1 cellular context compared by ENCODE assay signal in genomic region chr11:126115820-126116319, GRCh38.
TF ChIP-seq lines count a peak whose summit lies in the region.

No MANE protein-coding gene starts in this region.

TF ChIP-seq in HepG2, 621 proteins besides CTCF, POLR2A, EP300 and RAD21 (continued from another document and continues in another):
- TF ChIP-seq, protein P1, sequence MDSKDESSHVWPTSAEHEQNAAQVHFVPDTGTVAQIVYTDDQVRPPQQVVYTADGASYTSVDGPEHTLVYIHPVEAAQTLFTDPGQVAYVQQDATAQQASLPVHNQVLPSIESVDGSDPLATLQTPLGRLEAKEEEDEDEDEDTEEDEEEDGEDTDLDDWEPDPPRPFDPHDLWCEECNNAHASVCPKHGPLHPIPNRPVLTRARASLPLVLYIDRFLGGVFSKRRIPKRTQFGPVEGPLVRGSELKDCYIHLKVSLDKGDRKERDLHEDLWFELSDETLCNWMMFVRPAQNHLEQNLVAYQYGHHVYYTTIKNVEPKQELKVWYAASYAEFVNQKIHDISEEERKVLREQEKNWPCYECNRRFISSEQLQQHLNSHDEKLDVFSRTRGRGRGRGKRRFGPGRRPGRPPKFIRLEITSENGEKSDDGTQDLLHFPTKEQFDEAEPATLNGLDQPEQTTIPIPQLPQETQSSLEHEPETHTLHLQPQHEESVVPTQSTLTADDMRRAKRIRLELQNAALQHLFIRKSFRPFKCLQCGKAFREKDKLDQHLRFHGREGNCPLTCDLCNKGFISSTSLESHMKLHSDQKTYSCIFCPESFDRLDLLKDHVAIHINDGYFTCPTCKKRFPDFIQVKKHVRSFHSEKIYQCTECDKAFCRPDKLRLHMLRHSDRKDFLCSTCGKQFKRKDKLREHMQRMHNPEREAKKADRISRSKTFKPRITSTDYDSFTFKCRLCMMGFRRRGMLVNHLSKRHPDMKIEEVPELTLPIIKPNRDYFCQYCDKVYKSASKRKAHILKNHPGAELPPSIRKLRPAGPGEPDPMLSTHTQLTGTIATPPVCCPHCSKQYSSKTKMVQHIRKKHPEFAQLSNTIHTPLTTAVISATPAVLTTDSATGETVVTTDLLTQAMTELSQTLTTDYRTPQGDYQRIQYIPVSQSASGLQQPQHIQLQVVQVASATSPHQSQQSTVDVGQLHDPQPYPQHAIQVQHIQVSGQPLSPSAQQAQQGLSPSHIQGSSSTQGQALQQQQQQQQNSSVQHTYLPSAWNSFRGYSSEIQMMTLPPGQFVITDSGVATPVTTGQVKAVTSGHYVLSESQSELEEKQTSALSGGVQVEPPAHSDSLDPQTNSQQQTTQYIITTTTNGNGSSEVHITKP (CRISPR knock-in tag; IDR thresholded peaks at IDR 0.05; ENCODE audit: low read depth), result peak; percentile 60; the same call in 1 of the 2 replicates
- TF ChIP-seq, protein P2, sequence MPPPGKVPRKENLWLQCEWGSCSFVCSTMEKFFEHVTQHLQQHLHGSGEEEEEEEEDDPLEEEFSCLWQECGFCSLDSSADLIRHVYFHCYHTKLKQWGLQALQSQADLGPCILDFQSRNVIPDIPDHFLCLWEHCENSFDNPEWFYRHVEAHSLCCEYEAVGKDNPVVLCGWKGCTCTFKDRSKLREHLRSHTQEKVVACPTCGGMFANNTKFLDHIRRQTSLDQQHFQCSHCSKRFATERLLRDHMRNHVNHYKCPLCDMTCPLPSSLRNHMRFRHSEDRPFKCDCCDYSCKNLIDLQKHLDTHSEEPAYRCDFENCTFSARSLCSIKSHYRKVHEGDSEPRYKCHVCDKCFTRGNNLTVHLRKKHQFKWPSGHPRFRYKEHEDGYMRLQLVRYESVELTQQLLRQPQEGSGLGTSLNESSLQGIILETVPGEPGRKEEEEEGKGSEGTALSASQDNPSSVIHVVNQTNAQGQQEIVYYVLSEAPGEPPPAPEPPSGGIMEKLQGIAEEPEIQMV (CRISPR knock-in tag; IDR thresholded peaks at IDR 0.05; ENCODE audit: low read depth), result peak; percentile 52; the same call in 1 of the 2 replicates
- TF ChIP-seq ZNF691 (CRISPR knock-in tag; IDR thresholded peaks at IDR 0.05; ENCODE audit: borderline replicate concordance, low read depth), result no peak; the same call in 1 of the 2 replicates
- 0 out of 2 replicates have a peak, but pooled peaks have one; percentile 23 for TF ChIP-seq HMG20B (CRISPR knock-in tag; conservative IDR thresholded peaks at IDR 0.05)
- no peak for TF ChIP-seq CENPT (CRISPR knock-in tag; IDR thresholded peaks at IDR 0.05; ENCODE audit: low read depth)
- TF ChIP-seq SP2 (CRISPR knock-in tag; IDR thresholded peaks at IDR 0.05), result 0 out of 2 replicates have a peak, but pooled peaks have one; percentile 30
- TF ChIP-seq ZBTB42 (CRISPR knock-in tag; IDR thresholded peaks at IDR 0.05), result no peak
- TF ChIP-seq ZMYM4 (CRISPR knock-in tag; IDR thresholded peaks at IDR 0.05), result peak; percentile 28; the same call in 1 of the 2 replicates
- TF ChIP-seq ZMAT3 (CRISPR knock-in tag; conservative IDR thresholded peaks at IDR 0.05), result peak; percentile 32; the same call in 1 of the 2 replicates
- TF ChIP-seq KLF11 (CRISPR knock-in tag; IDR thresholded peaks at IDR 0.05), result 0 out of 2 replicates have a peak, but pooled peaks have one; percentile 21
- TF ChIP-seq HIVEP1 (CRISPR knock-in tag; IDR thresholded peaks at IDR 0.05), result peak; percentile 58; the same call in 1 of the 2 replicates
- TF ChIP-seq, protein P3, sequence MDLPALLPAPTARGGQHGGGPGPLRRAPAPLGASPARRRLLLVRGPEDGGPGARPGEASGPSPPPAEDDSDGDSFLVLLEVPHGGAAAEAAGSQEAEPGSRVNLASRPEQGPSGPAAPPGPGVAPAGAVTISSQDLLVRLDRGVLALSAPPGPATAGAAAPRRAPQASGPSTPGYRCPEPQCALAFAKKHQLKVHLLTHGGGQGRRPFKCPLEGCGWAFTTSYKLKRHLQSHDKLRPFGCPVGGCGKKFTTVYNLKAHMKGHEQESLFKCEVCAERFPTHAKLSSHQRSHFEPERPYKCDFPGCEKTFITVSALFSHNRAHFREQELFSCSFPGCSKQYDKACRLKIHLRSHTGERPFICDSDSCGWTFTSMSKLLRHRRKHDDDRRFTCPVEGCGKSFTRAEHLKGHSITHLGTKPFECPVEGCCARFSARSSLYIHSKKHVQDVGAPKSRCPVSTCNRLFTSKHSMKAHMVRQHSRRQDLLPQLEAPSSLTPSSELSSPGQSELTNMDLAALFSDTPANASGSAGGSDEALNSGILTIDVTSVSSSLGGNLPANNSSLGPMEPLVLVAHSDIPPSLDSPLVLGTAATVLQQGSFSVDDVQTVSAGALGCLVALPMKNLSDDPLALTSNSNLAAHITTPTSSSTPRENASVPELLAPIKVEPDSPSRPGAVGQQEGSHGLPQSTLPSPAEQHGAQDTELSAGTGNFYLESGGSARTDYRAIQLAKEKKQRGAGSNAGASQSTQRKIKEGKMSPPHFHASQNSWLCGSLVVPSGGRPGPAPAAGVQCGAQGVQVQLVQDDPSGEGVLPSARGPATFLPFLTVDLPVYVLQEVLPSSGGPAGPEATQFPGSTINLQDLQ (CRISPR knock-in tag; IDR thresholded peaks at IDR 0.05), result 0 out of 2 replicates have a peak, but pooled peaks have one; percentile 38
- peak; percentile 89 for TF ChIP-seq TFE3 (CRISPR knock-in tag; IDR thresholded peaks at IDR 0.05)
- no peak for TF ChIP-seq MTF1 (CRISPR knock-in tag; IDR thresholded peaks at IDR 0.05)
- peak; percentile 90 for TF ChIP-seq ZBTB7B (CRISPR knock-in tag; IDR thresholded peaks at IDR 0.05)
- no peak for TF ChIP-seq MLXIP (CRISPR knock-in tag; IDR thresholded peaks at IDR 0.05; ENCODE audit: borderline replicate concordance)
- TF ChIP-seq MATR3 (CRISPR knock-in tag; IDR thresholded peaks at IDR 0.05), result no peak
- TF ChIP-seq TGIF2 (CRISPR knock-in tag; IDR thresholded peaks at IDR 0.05), result peak; percentile 18; the same call in 1 of the 2 replicates
- TF ChIP-seq GATAD2A (CRISPR knock-in tag; IDR thresholded peaks at IDR 0.05), result peak; percentile 93
- TF ChIP-seq KDM5B (CRISPR knock-in tag; IDR thresholded peaks at IDR 0.05; ENCODE audit: borderline replicate concordance), result peak; percentile 45; the same call in 1 of the 2 replicates
- TF ChIP-seq ZNF543 (CRISPR knock-in tag; IDR thresholded peaks at IDR 0.05), result peak; percentile 75; the same call in 1 of the 2 replicates
- TF ChIP-seq PRMT3 (CRISPR knock-in tag; IDR thresholded peaks at IDR 0.05; ENCODE audit: borderline replicate concordance, low read depth), result peak; percentile 27; the same call in 1 of the 2 replicates
- peak; percentile 70; the same call in 1 of the 2 replicates for TF ChIP-seq ZNF746 (CRISPR knock-in tag; IDR thresholded peaks at IDR 0.05)
- TF ChIP-seq ZNF142 (CRISPR knock-in tag; IDR thresholded peaks at IDR 0.05), result no peak
- TF ChIP-seq ZNF772 (CRISPR knock-in tag; IDR thresholded peaks at IDR 0.05), result peak; percentile 92
- TF ChIP-seq ZBTB20 (CRISPR knock-in tag; IDR thresholded peaks at IDR 0.05; ENCODE audit: borderline replicate concordance, low read depth), result 0 out of 2 replicates have a peak, but pooled peaks have one; percentile 37
- TF ChIP-seq, protein P4, sequence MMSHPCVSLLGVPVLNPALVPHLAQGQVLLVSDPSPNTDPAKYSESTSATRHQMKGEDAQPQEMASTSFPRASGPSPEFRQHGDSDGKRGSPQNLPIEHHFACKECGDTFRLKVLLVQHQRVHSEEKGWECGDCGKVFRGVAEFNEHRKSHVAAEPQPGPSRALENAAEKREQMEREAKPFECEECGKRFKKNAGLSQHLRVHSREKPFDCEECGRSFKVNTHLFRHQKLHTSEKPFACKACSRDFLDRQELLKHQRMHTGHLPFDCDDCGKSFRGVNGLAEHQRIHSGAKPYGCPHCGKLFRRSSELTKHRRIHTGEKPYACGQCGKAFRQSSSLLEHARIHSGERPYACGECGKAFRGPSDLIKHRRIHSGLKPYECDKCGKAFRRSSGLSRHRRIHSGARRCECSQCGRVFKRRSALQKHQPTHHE (CRISPR knock-in tag; IDR thresholded peaks at IDR 0.05; ENCODE audit: borderline replicate concordance), result no peak
- TF ChIP-seq, protein P5, sequence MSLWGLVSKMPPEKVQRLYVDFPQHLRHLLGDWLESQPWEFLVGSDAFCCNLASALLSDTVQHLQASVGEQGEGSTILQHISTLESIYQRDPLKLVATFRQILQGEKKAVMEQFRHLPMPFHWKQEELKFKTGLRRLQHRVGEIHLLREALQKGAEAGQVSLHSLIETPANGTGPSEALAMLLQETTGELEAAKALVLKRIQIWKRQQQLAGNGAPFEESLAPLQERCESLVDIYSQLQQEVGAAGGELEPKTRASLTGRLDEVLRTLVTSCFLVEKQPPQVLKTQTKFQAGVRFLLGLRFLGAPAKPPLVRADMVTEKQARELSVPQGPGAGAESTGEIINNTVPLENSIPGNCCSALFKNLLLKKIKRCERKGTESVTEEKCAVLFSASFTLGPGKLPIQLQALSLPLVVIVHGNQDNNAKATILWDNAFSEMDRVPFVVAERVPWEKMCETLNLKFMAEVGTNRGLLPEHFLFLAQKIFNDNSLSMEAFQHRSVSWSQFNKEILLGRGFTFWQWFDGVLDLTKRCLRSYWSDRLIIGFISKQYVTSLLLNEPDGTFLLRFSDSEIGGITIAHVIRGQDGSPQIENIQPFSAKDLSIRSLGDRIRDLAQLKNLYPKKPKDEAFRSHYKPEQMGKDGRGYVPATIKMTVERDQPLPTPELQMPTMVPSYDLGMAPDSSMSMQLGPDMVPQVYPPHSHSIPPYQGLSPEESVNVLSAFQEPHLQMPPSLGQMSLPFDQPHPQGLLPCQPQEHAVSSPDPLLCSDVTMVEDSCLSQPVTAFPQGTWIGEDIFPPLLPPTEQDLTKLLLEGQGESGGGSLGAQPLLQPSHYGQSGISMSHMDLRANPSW (CRISPR knock-in tag; IDR thresholded peaks at IDR 0.05; ENCODE audit: borderline replicate concordance), result peak; percentile 86
- TF ChIP-seq CREM (IDR thresholded peaks at IDR 0.05), result peak; percentile 37; the same call in 1 of the 2 replicates
- no peak for TF ChIP-seq CREM (CRISPR knock-in tag; IDR thresholded peaks at IDR 0.05)
